Comparison of ENCODE assay signal across 25 cellular contexts in the genomic region with DNA sequence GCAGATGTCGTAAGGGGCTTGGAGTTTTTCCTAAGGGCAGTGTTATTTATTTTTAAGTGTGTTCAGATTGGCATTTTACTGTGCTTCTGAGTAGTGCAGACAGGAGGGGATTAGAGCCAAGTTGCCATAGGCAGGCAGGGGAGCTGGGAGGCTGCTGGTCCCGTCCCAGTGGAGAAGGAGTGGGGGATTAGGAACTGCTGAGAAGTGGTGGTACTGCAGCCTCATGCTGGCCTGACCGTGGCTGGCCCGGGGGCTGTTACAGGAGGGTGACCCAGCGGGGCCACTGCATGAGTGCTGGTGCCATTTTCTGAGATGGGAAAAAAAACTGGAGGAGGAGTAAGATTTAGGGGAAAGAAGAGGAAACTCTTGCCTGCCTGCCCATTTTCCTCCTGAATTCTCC. TPM values are rescaled to one million over a fixed set of nuclear protein-coding genes. Genes with fewer than 3 reads are reported as not detected.
"Had no signal": no experiment of that assay in that cellular context is flagged by ENCODE, and none has a peak within 500 bp of the region (broad histone marks: within the 10 kb centered on the region; RNA-seq: fewer than 3 reads in every experiment).

No MANE protein-coding gene starts in this region.

- H3K4me2 ChIP-seq: smooth muscle cell had no signal

- H3K27ac ChIP-seq: adrenal gland, colonic mucosa, dorsolateral prefrontal cortex, esophagus muscularis mucosa, left ventricle myocardium inferior, sigmoid colon, testis, vagina had no signal

- H3K27me3 ChIP-seq: adrenal gland, colonic mucosa, testis, vagina had no signal

- H3K9me3 ChIP-seq: adrenal gland, colonic mucosa, esophagus muscularis mucosa, left ventricle myocardium inferior, sigmoid colon, testis, vagina had no signal

- DNase-seq: activated CD8-positive, alpha-beta memory T cell treated with anti-CD3 and anti-CD28 coated beads for 24 hours; activated CD8-positive, alpha-beta memory T cell treated with anti-CD3 and anti-CD28 coated beads, Interleukin-2, amount 50 U/mL, for 4 hours; activated T-cell treated with anti-CD3 and anti-CD28 coated beads, Interleukin-2, amount 50 U/mL, for 24 hours; adrenal gland; colonic mucosa; dorsolateral prefrontal cortex; effector memory CD8-positive, alpha-beta T cell; hippocampal formation; left ventricle myocardium inferior; mammary epithelial cell; sigmoid colon; stimulated activated CD4-positive, alpha-beta T cell treated with anti-CD3 and anti-CD28 coated beads, Interleukin-15, amount 100 ng/mL, for 24 hours; testis; trophoblast cell had no signal

- H3K4me3 ChIP-seq: adrenal gland, colonic mucosa, dorsolateral prefrontal cortex, esophagus muscularis mucosa, left ventricle myocardium inferior, sigmoid colon, smooth muscle cell, testis, vagina had no signal

- FAIRE-seq: astrocyte, bronchial epithelial cell, frontal cortex had no signal

- H3K36me3 ChIP-seq: adrenal gland, colonic mucosa, esophagus muscularis mucosa, left ventricle myocardium inferior, sigmoid colon, vagina had no signal

RNA-seq across cellular contexts. Expression of a gene that starts 52.3 kb away (rescaled TPM):
- total RNA-seq: activated T-helper 17 cell treated with anti-CD3 and anti-CD28 coated beads, Interleukin-2, amount 50 U/mL, for 72 hours; bronchial epithelial cell; frontal cortex; mammary epithelial cell; natural killer cell treated with Interleukin-12 subunit alpha and Interleukin-12 subunit beta and Interleukin-15 and Interleukin-18, amount 100 ng/mL, for 72 hours; osteoblast; posterior vena cava; renal cortical epithelial cell had no signal
- polyA plus RNA-seq: mammary epithelial cell had no signal
